Comparison of ENCODE assay signal across 9 cellular contexts in the genomic region with DNA sequence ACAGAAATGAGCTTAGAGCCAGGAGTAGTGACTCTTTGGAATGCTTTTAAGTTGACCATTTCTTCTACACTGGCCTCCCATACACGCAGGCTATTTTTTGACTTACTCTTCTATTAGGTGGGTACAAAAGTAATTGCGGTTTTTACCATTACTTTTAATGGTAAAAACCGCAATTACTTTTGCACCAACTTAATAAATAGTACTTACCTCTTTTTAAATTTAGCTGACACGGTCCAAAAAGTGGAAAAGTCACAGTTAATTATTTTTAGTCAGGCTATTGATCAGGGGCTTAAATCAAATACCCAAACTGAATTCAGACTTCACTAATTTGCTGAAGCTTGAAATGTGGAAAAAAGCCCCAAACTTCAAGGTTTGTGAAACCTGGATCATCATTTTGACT.
"Had no signal": no experiment of that assay in that cellular context is flagged by ENCODE, and none has a peak within 500 bp of the region (broad histone marks: within the 10 kb centered on the region; RNA-seq: fewer than 3 reads in every experiment).

No MANE protein-coding gene starts in this region.

- H3K36me3 Mint-ChIP-seq: IgD-negative memory B cell had no signal

- DNase-seq: H9, HCEC 1CT, HFFc6, KG1 had no signal

- H3K4me2 ChIP-seq: GM23338 had no signal

- H3K9me3 Mint-ChIP-seq: GM23338, H9, IgD-negative memory B cell had no signal

- FAIRE-seq: H1, H54 had no signal

- H3K27ac Mint-ChIP-seq: GM23338, HFFc6, IgD-negative memory B cell had no signal

- H2AFZ ChIP-seq: GM23338 had no signal

- H3K27ac ChIP-seq: HL-60 had no signal

- H3K4me3 ChIP-seq: GM23338 had no signal

- ATAC-seq: GM23338 had no signal
